Comparison of ENCODE assay signal across 20 cellular contexts in the genomic region with DNA sequence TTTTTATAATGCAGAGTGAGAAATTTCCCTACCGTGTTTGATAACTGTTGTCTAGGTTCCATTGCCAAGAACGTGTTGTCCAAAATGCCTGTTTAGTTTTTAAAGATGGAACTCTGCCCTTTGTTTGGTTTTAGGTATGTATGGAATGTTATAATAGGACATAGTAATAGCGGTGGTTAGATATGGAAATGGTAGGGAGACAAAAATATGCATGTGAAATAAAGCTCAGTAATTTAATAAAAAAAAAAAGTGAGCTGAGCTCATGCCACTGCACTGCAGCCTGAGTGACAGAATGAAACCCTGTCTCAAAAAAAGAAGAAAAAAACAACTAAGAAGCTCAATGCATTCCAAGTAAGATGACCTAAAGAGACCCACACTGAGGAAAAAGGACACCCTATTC.
"Had no signal": no experiment of that assay in that cellular context is flagged by ENCODE, and none has a peak within 500 bp of the region (broad histone marks: within the 10 kb centered on the region; RNA-seq: fewer than 3 reads in every experiment).

No MANE protein-coding gene starts in this region.

- DNase-seq: activated CD4-positive, alpha-beta memory T cell treated with anti-CD3 and anti-CD28 coated beads for 36 hours; activated CD4-positive, alpha-beta T cell treated with anti-CD3 and anti-CD28 coated beads, Interleukin-2, amount 10 ng/mL, durations not matched to agents 7 days and 5 days; activated CD4-positive, CD25-positive, alpha-beta regulatory T cell; activated CD8-positive, alpha-beta memory T cell treated with anti-CD3 and anti-CD28 coated beads for 24 hours; activated gamma-delta T cell; activated naive CD4-positive, alpha-beta T cell treated with anti-CD3 and anti-CD28 coated beads for 36 hours; activated T-cell treated with anti-CD3 and anti-CD28 coated beads, Interleukin-2, amount 50 U/mL, for 4 hours; MG63; NCI-H1092 treated with DMSO at 0.1 percent for 48 hours; NCI-H1417 treated with DMSO at 0.1 percent for 48 hours; NCI-H1694; NCI-H2029; NCI-H2107; NCI-H446; NCI-H524; PC-3; SHP77 treated with DMSO at 0.1 percent for 48 hours; T-cell; T-helper 2 cell; T1000 had no signal

- H3K4me3 ChIP-seq: MG63 had no signal
